In the genomic region with DNA sequence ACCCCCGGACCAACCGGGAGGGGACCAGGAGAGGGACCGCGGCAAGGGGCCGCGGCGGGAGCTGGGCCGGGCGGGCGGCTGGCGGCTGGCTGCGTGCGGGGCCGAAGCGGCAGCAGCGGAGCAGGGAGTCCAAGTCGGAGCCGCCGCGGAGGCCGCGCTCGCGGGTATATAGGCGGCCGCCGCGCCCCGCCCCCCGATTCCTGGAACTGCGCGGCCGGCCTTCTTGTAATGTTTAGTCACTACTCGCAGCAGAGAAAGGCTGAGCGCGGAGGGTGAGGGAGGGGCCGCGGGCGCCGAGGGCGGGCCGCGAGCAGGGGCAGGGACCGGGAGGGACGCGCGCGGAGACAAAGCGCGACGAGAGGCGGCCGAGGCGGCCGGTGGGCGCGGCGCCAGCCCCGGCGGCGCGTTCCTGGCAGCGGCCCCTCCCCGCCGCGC, we compare ENCODE assay signal across 8 cellular contexts. TPM values are rescaled to one million over a fixed set of nuclear protein-coding genes. Genes with fewer than 3 reads are reported as not detected.
DNase-seq lines count a peak whose midpoint lies in the region; ATAC-seq and TF ChIP-seq lines count a peak whose summit lies in the region.

A gene with protein sequence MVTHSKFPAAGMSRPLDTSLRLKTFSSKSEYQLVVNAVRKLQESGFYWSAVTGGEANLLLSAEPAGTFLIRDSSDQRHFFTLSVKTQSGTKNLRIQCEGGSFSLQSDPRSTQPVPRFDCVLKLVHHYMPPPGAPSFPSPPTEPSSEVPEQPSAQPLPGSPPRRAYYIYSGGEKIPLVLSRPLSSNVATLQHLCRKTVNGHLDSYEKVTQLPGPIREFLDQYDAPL (minus strand): TSS at position 142 of the 435 bp plus-strand sequence. CDS start 982 bp downstream, outside the sequence.

- peak within 1 kb of the TSS; percentile 87 for H2AFZ ChIP-seq in MM.1S (ENCODE audit: low read length)

- H3K36me3 ChIP-seq in CD8-positive, alpha-beta memory T cell (ENCODE audit: insufficient read depth, low read length) = peaks cover 15% of the 10 kb centered on the region
- H3K36me3 ChIP-seq in MM.1S (replicated peaks; ENCODE audit: insufficient read depth, low read length) = no peaks in the 10 kb centered on the region
- H3K36me3 ChIP-seq in SJCRH30 = peaks cover 33% of the 10 kb centered on the region

- H3K4me1 Mint-ChIP-seq in CD8-positive, alpha-beta memory T cell = peaks cover 37 to 51% (median 40%) of the 10 kb centered on the region in 3 donors
- H3K4me1 Mint-ChIP-seq in nephron progenitor cell = peaks cover 68% of the 10 kb centered on the region

- no peaks in the 10 kb centered on the region for H4K20me1 ChIP-seq in MM.1S (ENCODE audit: insufficient read depth, low read length)

- H3K4me1 ChIP-seq in CD8-positive, alpha-beta memory T cell (ENCODE audit: insufficient read depth, low read length) = peaks cover 44% of the 10 kb centered on the region
- peaks cover 20% of the 10 kb centered on the region for H3K4me1 ChIP-seq in MM.1S (ENCODE audit: low read length)
- peaks cover 50% of the 10 kb centered on the region for H3K4me1 ChIP-seq in SJCRH30

- H3K27ac ChIP-seq in CD8-positive, alpha-beta memory T cell (ENCODE audit: low read depth, low read length) = peak within 1 kb of the TSS; percentile 86
- H3K27ac ChIP-seq in MM.1S (ENCODE audit: low read length) (peak within 1 kb of the TSS; percentile 13; the same call in 1 of the 2 replicates), SJCRH30 (peak within 1 kb of the TSS; percentile 60)

- POLR2A ChIA-PET in CD8-positive, alpha-beta memory T cell (lab: Charles Lee) = interaction anchor here (1.3 to 1.4 kb wide), 2 partner anchors 26 to 108 kb away, joined by 3 to 5 read pairs; no protein-coding TSS in a partner anchor

- peak within 1 kb of the TSS; percentile 90 for H3K4me3 ChIP-seq in CD8-positive, alpha-beta memory T cell (ENCODE audit: low read length)
- H3K4me3 ChIP-seq in MM.1S (ENCODE audit: low read length) = peak within 1 kb of the TSS; percentile 59
- H3K4me3 ChIP-seq in SJCRH30 = peak within 1 kb of the TSS; percentile 90

- H3K4me2 ChIP-seq in MM.1S (ENCODE audit: low read depth, low read length) = peak within 1 kb of the TSS; percentile 99

- CTCF ChIA-PET in CD8-positive, alpha-beta memory T cell (lab: Charles Lee) = interaction anchor here (1.1 to 3.7 kb wide), 14 partner anchors 10 to 460 kb away, joined by 3 to 27 read pairs (median 8); no protein-coding TSS in a partner anchor

- H3K36me3 Mint-ChIP-seq in CD8-positive, alpha-beta memory T cell = peaks cover 0 to 15% (median 0%) of the 10 kb centered on the region in 3 donors
- peaks cover 19% of the 10 kb centered on the region for H3K36me3 Mint-ChIP-seq in nephron progenitor cell (ENCODE audit: low read depth)

- H3K9me2 ChIP-seq in MM.1S (replicated peaks; ENCODE audit: insufficient read depth, low read length) = no peaks in the 10 kb centered on the region

- H3F3A ChIP-seq in MM.1S (ENCODE audit: insufficient read depth, low read length) = peaks cover 30% of the 10 kb centered on the region

- TF ChIP-seq CTCF in MM.1S (IDR thresholded peaks at IDR 0.05; ENCODE audit: low read length) (no peak), nephron progenitor cell (IDR thresholded peaks at IDR 0.05) (no peak)

- H3K27me3 ChIP-seq in CD8-positive, alpha-beta memory T cell (ENCODE audit: insufficient read depth, low read length, poor library complexity, severe bottlenecking) = no peaks in the 10 kb centered on the region
- H3K27me3 ChIP-seq in MM.1S (replicated peaks; ENCODE audit: insufficient read depth, low read length) (peaks cover 63% of the 10 kb centered on the region), SJCRH30 (no peaks in the 10 kb centered on the region)

- peak within 1 kb of the TSS; percentile 44; the same call in 1 of the 2 replicates for H3K9ac ChIP-seq in MM.1S (ENCODE audit: low read length)

- H3K4me3 Mint-ChIP-seq in CD8-positive, alpha-beta memory T cell = peak within 1 kb of the TSS; percentile 80 to 98 (median 87)
- peak within 1 kb of the TSS; percentile 83 for H3K4me3 Mint-ChIP-seq in nephron progenitor cell

- no peaks in the 10 kb centered on the region for H3K79me2 ChIP-seq in MM.1S (ENCODE audit: low read length)

- H3K9me3 ChIP-seq in CD8-positive, alpha-beta memory T cell (ENCODE audit: low read length) = no peaks in the 10 kb centered on the region
- H3K9me3 ChIP-seq in MM.1S (replicated peaks; ENCODE audit: insufficient read depth, low read length) (no peaks in the 10 kb centered on the region), SJCRH30 (replicated peaks) (no peaks in the 10 kb centered on the region)

- no peaks in the 10 kb centered on the region for H3K9me3 Mint-ChIP-seq in CD8-positive, alpha-beta memory T cell
- no peaks in the 10 kb centered on the region for H3K9me3 Mint-ChIP-seq in nephron progenitor cell

- peak; percentile 90 to 96 (median 92) for DNase-seq in CD8-positive, alpha-beta memory T cell
- DNase-seq in MM.1S = peak; percentile 84
- peak; percentile 98 for DNase-seq in SJCRH30
- peak; percentile 93 for DNase-seq in activated gamma-delta T cell (lab: John Stamatoyannopoulos, UW)
- peak; percentile 93 for DNase-seq in fibroblast of the conjunctiva (ENCODE audit: low read depth)
- DNase-seq in nephron progenitor cell = peak; percentile 91
- peak; percentile 97 for DNase-seq in stimulated activated naive CD8-positive, alpha-beta T cell treated with anti-CD3 and anti-CD28 coated beads, Interleukin-15, Interleukin-2, amounts not matched to agents 100 U/mL and 50 U/mL, for 24 hours

- peak within 1 kb of the TSS; percentile 77 to 100 (median 92) for H3K27ac Mint-ChIP-seq in CD8-positive, alpha-beta memory T cell
- no peak within 1 kb of the TSS for H3K27ac Mint-ChIP-seq in nephron progenitor cell

- peak; percentile 38 for ATAC-seq in GM21619 (IDR thresholded peaks at IDR 0.05; ENCODE audit: unreplicated experiment)
- peak; percentile 66 for ATAC-seq in stimulated activated naive CD8-positive, alpha-beta T cell treated with anti-CD3 and anti-CD28 coated beads, Interleukin-15, Interleukin-2, amounts not matched to agents 100 U/mL and 50 U/mL, for 24 hours

- no peaks in the 10 kb centered on the region for H3K27me3 Mint-ChIP-seq in CD8-positive, alpha-beta memory T cell
- peaks cover 16% of the 10 kb centered on the region for H3K27me3 Mint-ChIP-seq in nephron progenitor cell (ENCODE audit: low read depth, poor library complexity)

RNA-seq across cellular contexts. Expression of the gene that starts here (rescaled TPM):
- 10 to 100 TPM; 26.9 to 27.4 TPM for total RNA-seq in CD8-positive, alpha-beta memory T cell
- 38.9 TPM for polyA plus RNA-seq in CD8-positive, alpha-beta memory T cell
- 27.5 and 28.9 TPM in 2 replicates for total RNA-seq in SJCRH30 (2014; rRNA removed; shearing (Covaris generic))

Comparison
In these comparisons a context has a peak if more than half of its experiments do, and no peak if none do; other contexts are left out.
1. Peak in every context shown above with its lines: DNase-seq, ATAC-seq, H3K4me3 ChIP-seq and H3K27ac ChIP-seq.
2. H3K27ac ChIP-seq: peak in every context shown above with its lines; median percentile 86 in CD8-positive, alpha-beta memory T cell; 60 in SJCRH30; 13 in MM.1S.